1 cellular context compared by ENCODE assay signal in the genomic region with DNA sequence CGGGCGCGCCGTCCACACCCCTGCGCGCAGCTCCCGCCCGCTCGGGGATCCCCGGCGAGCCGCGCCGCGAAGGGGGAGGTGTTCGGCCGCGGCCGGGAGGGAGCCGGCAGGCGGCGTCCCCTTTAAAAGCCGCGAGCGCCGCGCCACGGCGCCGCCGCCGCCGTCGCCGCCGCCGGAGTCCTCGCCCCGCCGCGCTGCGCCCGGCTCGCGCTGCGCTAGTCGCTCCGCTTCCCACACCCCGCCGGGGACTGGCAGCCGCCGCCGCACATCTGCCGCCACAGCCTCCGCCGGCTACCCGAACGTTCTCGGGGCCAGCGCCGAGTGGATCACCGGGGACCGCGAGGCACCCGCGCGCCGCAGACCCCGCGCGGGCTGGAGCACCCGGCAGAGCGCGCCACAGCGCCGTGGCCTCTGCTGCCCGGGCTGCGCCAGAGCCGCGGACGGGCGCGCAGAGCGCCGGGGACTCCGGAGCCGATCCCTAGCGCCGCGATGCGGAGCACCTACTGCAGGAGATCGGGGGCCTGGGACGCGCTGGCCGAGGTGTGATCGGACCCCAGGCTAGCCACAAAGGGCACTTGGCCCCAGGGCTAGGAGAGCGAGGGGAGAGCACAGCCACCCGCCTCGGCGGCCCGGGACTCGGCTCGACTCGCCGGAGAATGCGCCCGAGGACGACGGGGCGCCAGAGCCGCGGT.
TF ChIP-seq lines count a peak whose summit lies in the region.

A gene (plus strand): TSS at position 151 of the 692 bp plus-strand sequence. CDS start 2,441 bp downstream, outside the sequence.

TF ChIP-seq in HEK293, 187 proteins besides CTCF, POLR2A, EP300 and RAD21 (continued from another document):
- TF ChIP-seq, protein P1, sequence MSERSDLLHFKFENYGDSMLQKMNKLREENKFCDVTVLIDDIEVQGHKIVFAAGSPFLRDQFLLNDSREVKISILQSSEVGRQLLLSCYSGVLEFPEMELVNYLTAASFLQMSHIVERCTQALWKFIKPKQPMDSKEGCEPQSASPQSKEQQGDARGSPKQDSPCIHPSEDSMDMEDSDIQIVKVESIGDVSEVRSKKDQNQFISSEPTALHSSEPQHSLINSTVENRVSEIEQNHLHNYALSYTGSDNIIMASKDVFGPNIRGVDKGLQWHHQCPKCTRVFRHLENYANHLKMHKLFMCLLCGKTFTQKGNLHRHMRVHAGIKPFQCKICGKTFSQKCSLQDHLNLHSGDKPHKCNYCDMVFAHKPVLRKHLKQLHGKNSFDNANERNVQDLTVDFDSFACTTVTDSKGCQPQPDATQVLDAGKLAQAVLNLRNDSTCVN (tag by site-specific recombination; optimal IDR thresholded peaks at IDR 0.05): peak; percentile 69
- TF ChIP-seq ZNF510 (tag by site-specific recombination; IDR thresholded peaks at IDR 0.05; ENCODE audit: insufficient replicate concordance) (no peak), ZFP3 (tag by site-specific recombination; IDR thresholded peaks at IDR 0.05; ENCODE audit: low read depth) (no peak), ZNF426 (tag by site-specific recombination; IDR thresholded peaks at IDR 0.05) (no peak), ZNF174 (tag by site-specific recombination; IDR thresholded peaks at IDR 0.05) (no peak), ZNF596 (tag by site-specific recombination; IDR thresholded peaks at IDR 0.05) (no peak), ZNF311 (tag by site-specific recombination; IDR thresholded peaks at IDR 0.05; ENCODE audit: borderline replicate concordance) (no peak), ZBTB20 (tag by site-specific recombination; IDR thresholded peaks at IDR 0.05) (peak; percentile 99), ZNF48 (tag by site-specific recombination; IDR thresholded peaks at IDR 0.05) (no peak), ZNF837 (tag by site-specific recombination; IDR thresholded peaks at IDR 0.05) (no peak), ZNF214 (tag by site-specific recombination; IDR thresholded peaks at IDR 0.05; ENCODE audit: borderline replicate concordance) (no peak), ZNF221 (tag by site-specific recombination; IDR thresholded peaks at IDR 0.05; ENCODE audit: borderline replicate concordance) (no peak), ZNF184 (tag by site-specific recombination; IDR thresholded peaks at IDR 0.05) (no peak), ZFP37 (tag by site-specific recombination; IDR thresholded peaks at IDR 0.05) (no peak), ZNF23 (tag by site-specific recombination; IDR thresholded peaks at IDR 0.05; ENCODE audit: borderline replicate concordance) (no peak)
- TF ChIP-seq, protein P2, sequence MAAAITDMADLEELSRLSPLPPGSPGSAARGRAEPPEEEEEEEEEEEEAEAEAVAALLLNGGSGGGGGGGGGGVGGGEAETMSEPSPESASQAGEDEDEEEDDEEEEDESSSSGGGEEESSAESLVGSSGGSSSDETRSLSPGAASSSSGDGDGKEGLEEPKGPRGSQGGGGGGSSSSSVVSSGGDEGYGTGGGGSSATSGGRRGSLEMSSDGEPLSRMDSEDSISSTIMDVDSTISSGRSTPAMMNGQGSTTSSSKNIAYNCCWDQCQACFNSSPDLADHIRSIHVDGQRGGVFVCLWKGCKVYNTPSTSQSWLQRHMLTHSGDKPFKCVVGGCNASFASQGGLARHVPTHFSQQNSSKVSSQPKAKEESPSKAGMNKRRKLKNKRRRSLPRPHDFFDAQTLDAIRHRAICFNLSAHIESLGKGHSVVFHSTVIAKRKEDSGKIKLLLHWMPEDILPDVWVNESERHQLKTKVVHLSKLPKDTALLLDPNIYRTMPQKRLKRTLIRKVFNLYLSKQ (tag by site-specific recombination; IDR thresholded peaks at IDR 0.05; ENCODE audit: borderline replicate concordance): no peak
- TF ChIP-seq, protein P3, sequence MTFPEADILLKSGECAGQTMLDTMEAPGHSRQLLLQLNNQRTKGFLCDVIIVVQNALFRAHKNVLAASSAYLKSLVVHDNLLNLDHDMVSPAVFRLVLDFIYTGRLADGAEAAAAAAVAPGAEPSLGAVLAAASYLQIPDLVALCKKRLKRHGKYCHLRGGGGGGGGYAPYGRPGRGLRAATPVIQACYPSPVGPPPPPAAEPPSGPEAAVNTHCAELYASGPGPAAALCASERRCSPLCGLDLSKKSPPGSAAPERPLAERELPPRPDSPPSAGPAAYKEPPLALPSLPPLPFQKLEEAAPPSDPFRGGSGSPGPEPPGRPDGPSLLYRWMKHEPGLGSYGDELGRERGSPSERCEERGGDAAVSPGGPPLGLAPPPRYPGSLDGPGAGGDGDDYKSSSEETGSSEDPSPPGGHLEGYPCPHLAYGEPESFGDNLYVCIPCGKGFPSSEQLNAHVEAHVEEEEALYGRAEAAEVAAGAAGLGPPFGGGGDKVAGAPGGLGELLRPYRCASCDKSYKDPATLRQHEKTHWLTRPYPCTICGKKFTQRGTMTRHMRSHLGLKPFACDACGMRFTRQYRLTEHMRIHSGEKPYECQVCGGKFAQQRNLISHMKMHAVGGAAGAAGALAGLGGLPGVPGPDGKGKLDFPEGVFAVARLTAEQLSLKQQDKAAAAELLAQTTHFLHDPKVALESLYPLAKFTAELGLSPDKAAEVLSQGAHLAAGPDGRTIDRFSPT (tag by site-specific recombination; IDR thresholded peaks at IDR 0.05): no peak
- TF ChIP-seq, protein P4, sequence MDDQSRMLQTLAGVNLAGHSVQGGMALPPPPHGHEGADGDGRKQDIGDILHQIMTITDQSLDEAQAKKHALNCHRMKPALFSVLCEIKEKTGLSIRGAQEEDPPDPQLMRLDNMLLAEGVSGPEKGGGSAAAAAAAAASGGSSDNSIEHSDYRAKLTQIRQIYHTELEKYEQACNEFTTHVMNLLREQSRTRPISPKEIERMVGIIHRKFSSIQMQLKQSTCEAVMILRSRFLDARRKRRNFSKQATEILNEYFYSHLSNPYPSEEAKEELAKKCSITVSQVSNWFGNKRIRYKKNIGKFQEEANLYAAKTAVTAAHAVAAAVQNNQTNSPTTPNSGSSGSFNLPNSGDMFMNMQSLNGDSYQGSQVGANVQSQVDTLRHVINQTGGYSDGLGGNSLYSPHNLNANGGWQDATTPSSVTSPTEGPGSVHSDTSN (CRISPR knock-in tag; IDR thresholded peaks at IDR 0.05): peak; percentile 42; the same call in 1 of the 2 replicates
- TF ChIP-seq, protein P5, sequence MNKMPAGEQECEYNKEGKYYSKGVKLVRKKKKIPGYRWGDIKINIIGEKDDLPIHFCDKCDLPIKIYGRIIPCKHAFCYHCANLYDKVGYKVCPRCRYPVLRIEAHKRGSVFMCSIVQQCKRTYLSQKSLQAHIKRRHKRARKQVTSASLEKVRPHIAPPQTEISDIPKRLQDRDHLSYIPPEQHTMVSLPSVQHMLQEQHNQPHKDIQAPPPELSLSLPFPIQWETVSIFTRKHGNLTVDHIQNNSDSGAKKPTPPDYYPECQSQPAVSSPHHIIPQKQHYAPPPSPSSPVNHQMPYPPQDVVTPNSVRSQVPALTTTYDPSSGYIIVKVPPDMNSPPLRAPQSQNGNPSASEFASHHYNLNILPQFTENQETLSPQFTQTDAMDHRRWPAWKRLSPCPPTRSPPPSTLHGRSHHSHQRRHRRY (tag by site-specific recombination; IDR thresholded peaks at IDR 0.05): no peak
- TF ChIP-seq, protein P6, sequence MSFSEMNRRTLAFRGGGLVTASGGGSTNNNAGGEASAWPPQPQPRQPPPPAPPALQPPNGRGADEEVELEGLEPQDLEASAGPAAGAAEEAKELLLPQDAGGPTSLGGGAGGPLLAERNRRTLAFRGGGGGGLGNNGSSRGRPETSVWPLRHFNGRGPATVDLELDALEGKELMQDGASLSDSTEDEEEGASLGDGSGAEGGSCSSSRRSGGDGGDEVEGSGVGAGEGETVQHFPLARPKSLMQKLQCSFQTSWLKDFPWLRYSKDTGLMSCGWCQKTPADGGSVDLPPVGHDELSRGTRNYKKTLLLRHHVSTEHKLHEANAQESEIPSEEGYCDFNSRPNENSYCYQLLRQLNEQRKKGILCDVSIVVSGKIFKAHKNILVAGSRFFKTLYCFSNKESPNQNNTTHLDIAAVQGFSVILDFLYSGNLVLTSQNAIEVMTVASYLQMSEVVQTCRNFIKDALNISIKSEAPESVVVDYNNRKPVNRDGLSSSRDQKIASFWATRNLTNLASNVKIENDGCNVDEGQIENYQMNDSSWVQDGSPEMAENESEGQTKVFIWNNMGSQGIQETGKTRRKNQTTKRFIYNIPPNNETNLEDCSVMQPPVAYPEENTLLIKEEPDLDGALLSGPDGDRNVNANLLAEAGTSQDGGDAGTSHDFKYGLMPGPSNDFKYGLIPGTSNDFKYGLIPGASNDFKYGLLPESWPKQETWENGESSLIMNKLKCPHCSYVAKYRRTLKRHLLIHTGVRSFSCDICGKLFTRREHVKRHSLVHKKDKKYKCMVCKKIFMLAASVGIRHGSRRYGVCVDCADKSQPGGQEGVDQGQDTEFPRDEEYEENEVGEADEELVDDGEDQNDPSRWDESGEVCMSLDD (tag by site-specific recombination; IDR thresholded peaks at IDR 0.05): 0 out of 2 replicates have a peak, but pooled peaks have one; percentile 26
